ENCODE assay signal across 12 cellular contexts in the genomic region with DNA sequence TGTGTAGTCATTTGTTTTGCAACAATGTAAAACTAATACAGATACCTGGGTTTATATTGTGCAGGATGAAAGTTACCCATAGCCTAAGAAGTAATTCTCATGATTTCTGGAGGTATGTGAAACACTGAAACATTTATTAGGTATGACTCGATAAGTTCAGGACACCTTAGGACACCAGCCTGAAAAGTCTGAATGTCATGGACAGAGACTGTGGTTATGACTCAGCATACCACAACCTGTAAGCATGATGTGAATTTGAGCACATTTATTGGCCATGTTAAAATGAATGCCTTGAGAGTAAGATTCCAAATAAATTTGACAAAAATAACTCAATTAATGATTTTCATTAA.
DNase-seq lines count a peak whose midpoint lies in the region; ATAC-seq and TF ChIP-seq lines count a peak whose summit lies in the region.
"Had no signal": no experiment of that assay in that cellular context is flagged by ENCODE, and none has a peak within 500 bp of the region (broad histone marks: within the 10 kb centered on the region; RNA-seq: fewer than 3 reads in every experiment).

No MANE protein-coding gene starts in this region.

- H3K9ac ChIP-seq in adipocyte (ENCODE audit: low read length), result no peak overlapping the region

- DNase-seq in KBM-7, result peak; percentile 30
- peak; percentile 29 for DNase-seq in adipocyte (ENCODE audit: low read depth)
- peak; percentile 34 for DNase-seq in retinal pigment epithelial cell (ENCODE audit: low read depth)
- DNase-seq in NCI-H2227 treated with DMSO at 0.1 percent for 48 hours (lab: John Stamatoyannopoulos, UW), result no peak
- DNase-seq in left ventricle myocardium inferior, result no peak
- no peak for DNase-seq in MG63
- DNase-seq: DMS79 treated with DMSO at 0.1 percent for 48 hours, islet precursor cell, NCI-H774, substantia nigra had no signal

- ATAC-seq in GM18870 (IDR thresholded peaks at IDR 0.05; ENCODE audit: unreplicated experiment), result peak; percentile 55

- H3K36me3 ChIP-seq in adipocyte (ENCODE audit: control insufficient read depth, insufficient read depth, low read length, severe bottlenecking), result no peaks in the 10 kb centered on the region
- no peaks in the 10 kb centered on the region for H3K36me3 ChIP-seq in left ventricle myocardium inferior
- no peaks in the 10 kb centered on the region for H3K36me3 ChIP-seq in MG63
- H3K36me3 ChIP-seq: ascending aorta had no signal

- in situ Hi-C loops in KBM-7 (cut with MboI; ENCODE audit: low pct_unique_long_range_greater_than_20kb, low sequenced_read_pairs), result no loop called here

- H3K4me1 ChIP-seq in adipocyte (ENCODE audit: control insufficient read depth, insufficient read depth, low read length) (no peaks in the 10 kb centered on the region), left ventricle myocardium inferior (no peaks in the 10 kb centered on the region)
- H3K4me1 ChIP-seq: ascending aorta had no signal

- intact Hi-C loops in left ventricle myocardium inferior (cut with micrococcal nuclease), result no loop called here

- TF ChIP-seq CTCF in retinal pigment epithelial cell (conservative IDR thresholded peaks at IDR 0.05; ENCODE audit: low read depth, low read length) (no peak), left ventricle myocardium inferior (IDR thresholded peaks at IDR 0.05; ENCODE audit: borderline replicate concordance) (no peak)

- no peak overlapping the region for H3K27ac ChIP-seq in left ventricle myocardium inferior (replicated peaks)
- H3K27ac ChIP-seq: ascending aorta had no signal

- no peak overlapping the region for H3K4me3 ChIP-seq in adipocyte (ENCODE audit: low read length)
- no peak overlapping the region for H3K4me3 ChIP-seq in retinal pigment epithelial cell (ENCODE audit: low read length)
- H3K4me3 ChIP-seq in left ventricle myocardium inferior, result no peak overlapping the region
- no peak overlapping the region for H3K4me3 ChIP-seq in MG63
- H3K4me3 ChIP-seq: ascending aorta had no signal

- H3K9me3 ChIP-seq in adipocyte (ENCODE audit: control insufficient read depth, low read length) (peaks cover 3% of the 10 kb centered on the region), left ventricle myocardium inferior (replicated peaks) (peaks cover 1% of the 10 kb centered on the region), MG63 (no peaks in the 10 kb centered on the region)
- H3K9me3 ChIP-seq: ascending aorta had no signal

- no peaks in the 10 kb centered on the region for H3K27me3 ChIP-seq in adipocyte (replicated peaks; ENCODE audit: control insufficient read depth, insufficient read depth, low read length)
- no peaks in the 10 kb centered on the region for H3K27me3 ChIP-seq in left ventricle myocardium inferior (ENCODE audit: low read depth)
- H3K27me3 ChIP-seq in MG63, result no peaks in the 10 kb centered on the region
- H3K27me3 ChIP-seq: ascending aorta had no signal

Comparison
In these comparisons a context has a peak if more than half of its experiments do, and no peak if none do; other contexts are left out.
1. DNase-seq: peak in KBM-7 (single experiment), adipocyte (single experiment) and retinal pigment epithelial cell (single experiment); none in NCI-H2227 treated with DMSO at 0.1 percent for 48 hours (single experiment), left ventricle myocardium inferior (single experiment) and MG63 (single experiment).